Comparison of ENCODE assay signal across 10 cellular contexts in genomic region chr5:177428574-177429217, GRCh38. TPM values are rescaled to one million over a fixed set of nuclear protein-coding genes. Genes with fewer than 3 reads are reported as not detected.
DNase-seq lines count a peak whose midpoint lies in the region; ATAC-seq and TF ChIP-seq lines count a peak whose summit lies in the region.
"Had no signal": no experiment of that assay in that cellular context is flagged by ENCODE, and none has a peak within 500 bp of the region (broad histone marks: within the 10 kb centered on the region; RNA-seq: fewer than 3 reads in every experiment).

No MANE protein-coding gene starts in this region.

- H3K4me1 ChIP-seq in CD4-positive, CD25-positive, alpha-beta regulatory T cell (ENCODE audit: control insufficient read depth, insufficient read depth, low read length, poor library complexity, severe bottlenecking), result peaks cover 84% of the 10 kb centered on the region
- peaks cover 15 to 28% of the 10 kb centered on the region in 2 experiments for H3K4me1 ChIP-seq in HCT116 (ENCODE audit: control insufficient read depth in 1 of 2, insufficient read depth in 2 of 2, low read length in 2 of 2)

- peak overlapping the region; percentile 89 to 96 (median 94) for H3K27ac Mint-ChIP-seq in CD4-positive, CD25-positive, alpha-beta regulatory T cell
- peak overlapping the region; percentile 97 for H3K27ac Mint-ChIP-seq in activated naive CD8-positive, alpha-beta T cell treated with anti-CD3 and anti-CD28 coated beads for 36 hours
- H3K27ac Mint-ChIP-seq in naive thymus-derived CD8-positive, alpha-beta T cell, result peak overlapping the region; percentile 90 to 97 (median 94)

- peaks cover 7 to 85% (median 44%) of the 10 kb centered on the region in 4 donors for H3K4me1 Mint-ChIP-seq in CD4-positive, CD25-positive, alpha-beta regulatory T cell
- H3K4me1 Mint-ChIP-seq in activated naive CD8-positive, alpha-beta T cell treated with anti-CD3 and anti-CD28 coated beads for 36 hours, result peaks cover 54% of the 10 kb centered on the region
- H3K4me1 Mint-ChIP-seq in naive thymus-derived CD8-positive, alpha-beta T cell, result peaks cover 31 to 82% (median 69%) of the 10 kb centered on the region in 4 donors

- no peak for TF ChIP-seq POLR2A in HCT116 (IDR thresholded peaks at IDR 0.05; ENCODE audit: borderline replicate concordance, extremely low read depth, insufficient read depth, insufficient read length)

- H3K4me3 ChIP-seq in CD4-positive, CD25-positive, alpha-beta regulatory T cell (ENCODE audit: low read depth, low read length), result peak overlapping the region; percentile 81
- H3K4me3 ChIP-seq in HCT116 (replicated peaks in 1 of 2; ENCODE audit: low read depth in 1 of 2, low read length in 2 of 2), result no peak overlapping the region

- RAD21 ChIA-PET in HCT116 (lab: Charles Lee; ENCODE audit: low non-redundant PET in 1 of 2, low total read pairs in 2 of 2, uncharacterized antibody in 2 of 2, unreplicated experiment in 2 of 2), result interaction anchor here in 1 of 2 experiments (0.7 kb wide), 1 partner anchor 34 kb away, joined by 3 read pairs; no protein-coding TSS in a partner anchor

- peaks cover 39% of the 10 kb centered on the region for H3K79me2 ChIP-seq in HCT116 (ENCODE audit: insufficient read depth, low read length)

- DNase-seq in CD4-positive, CD25-positive, alpha-beta regulatory T cell, result no peak
- DNase-seq in HCT116 (ENCODE audit: low read depth, low spot score) (no peak), SKM-1 (lab: John Stamatoyannopoulos, UW; ENCODE audit: unreplicated experiment) (no peak), NCI-H1694 (lab: John Stamatoyannopoulos, UW) (no peak)
- no peak for DNase-seq in activated naive CD8-positive, alpha-beta T cell treated with anti-CD3 and anti-CD28 coated beads for 36 hours
- no peak for DNase-seq in naive thymus-derived CD8-positive, alpha-beta T cell
- no peak for DNase-seq in effector CD4-positive, alpha-beta T cell
- DNase-seq: NCI-H69 had no signal

- TF ChIP-seq RAD21 in HCT116 (IDR thresholded peaks at IDR 0.05; ENCODE audit: low read depth), result no peak

- H3K36me3 Mint-ChIP-seq in CD4-positive, CD25-positive, alpha-beta regulatory T cell, result peaks cover 7% of the 10 kb centered on the region
- peaks cover 43% of the 10 kb centered on the region for H3K36me3 Mint-ChIP-seq in activated naive CD8-positive, alpha-beta T cell treated with anti-CD3 and anti-CD28 coated beads for 36 hours
- H3K36me3 Mint-ChIP-seq in naive thymus-derived CD8-positive, alpha-beta T cell, result peaks cover 0 to 31% (median 7%) of the 10 kb centered on the region in 3 donors

- intact Hi-C loops in HCT116 (cut with micrococcal nuclease), result no loop called here

- peak overlapping the region; percentile 94 for H3K27ac ChIP-seq in CD4-positive, CD25-positive, alpha-beta regulatory T cell (ENCODE audit: insufficient read depth, low read length, poor library complexity, severe bottlenecking)
- H3K27ac ChIP-seq in HCT116 (ENCODE audit: low read depth, low read length), result peak overlapping the region; percentile 25; the same call in 1 of the 2 replicates

- ATAC-seq in CD4-positive, CD25-positive, alpha-beta regulatory T cell (ENCODE audit: low read depth in 2 of 2), result no peak
- ATAC-seq in HCT116 (no peak), HG02885 (IDR thresholded peaks at IDR 0.05; ENCODE audit: poor library complexity, unreplicated experiment) (no peak)
- ATAC-seq in naive thymus-derived CD8-positive, alpha-beta T cell, result no peak

- H2AFZ ChIP-seq in HCT116 (ENCODE audit: low read depth, low read length, poor library complexity, severe bottlenecking), result no peak overlapping the region

- H3K27me3 ChIP-seq in CD4-positive, CD25-positive, alpha-beta regulatory T cell (ENCODE audit: control insufficient read depth, insufficient read depth, low read length), result no peaks in the 10 kb centered on the region
- H3K27me3 ChIP-seq in HCT116 (ENCODE audit: insufficient read depth, low read length), result no peaks in the 10 kb centered on the region

- peaks cover 5% of the 10 kb centered on the region for H3K27me3 Mint-ChIP-seq in CD4-positive, CD25-positive, alpha-beta regulatory T cell
- H3K27me3 Mint-ChIP-seq in activated naive CD8-positive, alpha-beta T cell treated with anti-CD3 and anti-CD28 coated beads for 36 hours, result peaks cover 3% of the 10 kb centered on the region
- H3K27me3 Mint-ChIP-seq in naive thymus-derived CD8-positive, alpha-beta T cell, result no peaks in the 10 kb centered on the region

- peaks cover 24% of the 10 kb centered on the region for H3K36me3 ChIP-seq in CD4-positive, CD25-positive, alpha-beta regulatory T cell (ENCODE audit: control insufficient read depth, insufficient read depth, low read length)
- H3K36me3 ChIP-seq in HCT116 (ENCODE audit: control insufficient read depth in 1 of 2, insufficient read depth in 2 of 2, low read length in 2 of 2), result peaks cover 12 to 24% of the 10 kb centered on the region in 2 experiments; a peak in 3 of 4 replicates

- H3K9ac ChIP-seq in HCT116 (ENCODE audit: low read length), result no peak overlapping the region

- no peaks in the 10 kb centered on the region for H3K9me3 Mint-ChIP-seq in CD4-positive, CD25-positive, alpha-beta regulatory T cell
- peaks cover 2% of the 10 kb centered on the region for H3K9me3 Mint-ChIP-seq in activated naive CD8-positive, alpha-beta T cell treated with anti-CD3 and anti-CD28 coated beads for 36 hours
- H3K9me3 Mint-ChIP-seq in naive thymus-derived CD8-positive, alpha-beta T cell, result no peaks in the 10 kb centered on the region

- H3K4me3 Mint-ChIP-seq in CD4-positive, CD25-positive, alpha-beta regulatory T cell, result peak overlapping the region; percentile 91 to 97 (median 94)
- H3K4me3 Mint-ChIP-seq in activated naive CD8-positive, alpha-beta T cell treated with anti-CD3 and anti-CD28 coated beads for 36 hours, result peak overlapping the region; percentile 95
- H3K4me3 Mint-ChIP-seq in naive thymus-derived CD8-positive, alpha-beta T cell, result peak overlapping the region; percentile 82 to 97 (median 92)

- peak overlapping the region; percentile 100 for H3K4me2 ChIP-seq in HCT116 (ENCODE audit: low read length)

- no TSS peak for BruUV-seq in HCT116 (replicated peaks; lab: Mats Ljungman, UMichigan)

- TF ChIP-seq CTCF in HCT116 (IDR thresholded peaks at IDR 0.05 in 2 of 3, conservative IDR thresholded peaks at IDR 0.05 in 1 of 3; ENCODE audit: borderline replicate concordance in 1 of 3, insufficient read depth in 1 of 3, low read depth in 2 of 3, low read length in 2 of 3), result no peak

- no peaks in the 10 kb centered on the region for H3K9me3 ChIP-seq in CD4-positive, CD25-positive, alpha-beta regulatory T cell (ENCODE audit: control insufficient read depth in 2 of 2, low read length in 2 of 2)
- H3K9me3 ChIP-seq in HCT116 (ENCODE audit: control insufficient read depth in 1 of 2, insufficient read depth in 1 of 2, low read depth in 1 of 2, low read length in 2 of 2), result no peaks in the 10 kb centered on the region

- H3K9me2 ChIP-seq in HCT116 (ENCODE audit: insufficient read depth), result no peaks in the 10 kb centered on the region

- POLR2A ChIA-PET in HCT116 (lab: Charles Lee), result no interaction called here
- POLR2A ChIA-PET in naive thymus-derived CD8-positive, alpha-beta T cell (lab: Charles Lee), result interaction anchor here (0.9 to 34.6 kb wide), 10 partner anchors 13 to 296 kb away, joined by 3 to 1530 read pairs (median 6); partner anchors contain the start of genes F12, NSD1 and PRR7

- no peaks in the 10 kb centered on the region for H4K20me1 ChIP-seq in HCT116 (ENCODE audit: insufficient read depth)

- CTCF ChIA-PET in HCT116 (lab: Charles Lee), result no interaction called here

TF ChIP-seq in HCT116, 20 proteins besides CTCF, POLR2A, EP300 and RAD21 (continues in another document):
- TF ChIP-seq POLR2AphosphoS5 (IDR thresholded peaks at IDR 0.05; ENCODE audit: low read depth, low read length) (no peak), EZH2phosphoT487 (IDR thresholded peaks at IDR 0.05; ENCODE audit: borderline replicate concordance) (no peak)

RNA-seq across cellular contexts. Expression of gene GRK6, which starts 2.2 kb away (rescaled TPM):
- 228 TPM for total RNA-seq in CD4-positive, CD25-positive, alpha-beta regulatory T cell
- 100 to 1,000 TPM in 2 of 4 donors, 10 to 100 TPM in 2; 79.2 to 127 (median 96.0) TPM for polyA plus RNA-seq in CD4-positive, CD25-positive, alpha-beta regulatory T cell
- total RNA-seq in HCT116 (2021; ENCODE audit: unreplicated experiment), result 89.3 TPM
- polyA plus RNA-seq in HCT116 (2012), result 88.3 and 90.2 TPM in 2 replicates
- 100 to 1,000 TPM; 113 to 115 TPM for total RNA-seq in activated naive CD8-positive, alpha-beta T cell treated with anti-CD3 and anti-CD28 coated beads for 36 hours
- 100 to 1,000 TPM; 176 to 181 TPM for total RNA-seq in naive thymus-derived CD8-positive, alpha-beta T cell
- 100 to 1,000 TPM in 2 of 3 donors, 10 to 100 TPM in 1; 83.1 to 204 (median 104) TPM for polyA plus RNA-seq in naive thymus-derived CD8-positive, alpha-beta T cell

RNA-seq across cellular contexts. Expression of gene PRR7, which starts 17.9 kb away (rescaled TPM):
- total RNA-seq in CD4-positive, CD25-positive, alpha-beta regulatory T cell, result 21.8 TPM
- 10 to 100 TPM; 10.2 to 17.0 (median 11.7) TPM for polyA plus RNA-seq in CD4-positive, CD25-positive, alpha-beta regulatory T cell
- total RNA-seq in HCT116 (2021; ENCODE audit: unreplicated experiment), result 39.9 TPM
- polyA plus RNA-seq in HCT116 (2012), result 28.9 and 29.4 TPM in 2 replicates
- total RNA-seq in activated naive CD8-positive, alpha-beta T cell treated with anti-CD3 and anti-CD28 coated beads for 36 hours, result 10 to 100 TPM; 21.5 to 21.8 TPM
- 1 to 10 TPM; 7.6 to 7.7 TPM for total RNA-seq in naive thymus-derived CD8-positive, alpha-beta T cell
- 10 to 100 TPM; 14.6 to 21.6 (median 20.6) TPM for polyA plus RNA-seq in naive thymus-derived CD8-positive, alpha-beta T cell

RNA-seq across cellular contexts. Expression of gene F12, which starts 19.3 kb away (rescaled TPM):
- 0.35 TPM for total RNA-seq in CD4-positive, CD25-positive, alpha-beta regulatory T cell
- polyA plus RNA-seq in CD4-positive, CD25-positive, alpha-beta regulatory T cell, result under 1 TPM in 3 of 4 donors, not detected in 1; 0.16 to 0.94 (median 0.20) TPM
- 30.0 TPM for total RNA-seq in HCT116 (2021; ENCODE audit: unreplicated experiment)
- polyA plus RNA-seq in HCT116 (2012), result 46.8 and 58.1 TPM in 2 replicates
- 1 to 10 TPM; 5.6 TPM for total RNA-seq in activated naive CD8-positive, alpha-beta T cell treated with anti-CD3 and anti-CD28 coated beads for 36 hours
- total RNA-seq in naive thymus-derived CD8-positive, alpha-beta T cell, result not detected
- under 1 TPM; 0.21 to 0.26 (median 0.25) TPM for polyA plus RNA-seq in naive thymus-derived CD8-positive, alpha-beta T cell

RNA-seq across cellular contexts. Expression of gene PFN3, which starts 28.2 kb away (rescaled TPM):
- not detected for total RNA-seq in CD4-positive, CD25-positive, alpha-beta regulatory T cell
- not detected for polyA plus RNA-seq in CD4-positive, CD25-positive, alpha-beta regulatory T cell
- not detected for total RNA-seq in HCT116 (2021; ENCODE audit: unreplicated experiment)
- polyA plus RNA-seq in HCT116 (2012), result not detected in 2 replicates
- not detected for total RNA-seq in activated naive CD8-positive, alpha-beta T cell treated with anti-CD3 and anti-CD28 coated beads for 36 hours
- not detected for total RNA-seq in naive thymus-derived CD8-positive, alpha-beta T cell
- polyA plus RNA-seq in naive thymus-derived CD8-positive, alpha-beta T cell, result not detected
- total RNA-seq: cerebellum had no signal

RNA-seq across cellular contexts. Expression of gene SLC34A1, which starts 44.5 kb away (rescaled TPM):
- 0.20 TPM for total RNA-seq in CD4-positive, CD25-positive, alpha-beta regulatory T cell
- not detected for polyA plus RNA-seq in CD4-positive, CD25-positive, alpha-beta regulatory T cell
- not detected for total RNA-seq in HCT116 (2021; ENCODE audit: unreplicated experiment)
- polyA plus RNA-seq in HCT116 (2012), result 0.02 and 0.09 TPM in 2 replicates
- not detected for total RNA-seq in activated naive CD8-positive, alpha-beta T cell treated with anti-CD3 and anti-CD28 coated beads for 36 hours
- under 1 TPM; 0.16 to 0.25 TPM for total RNA-seq in naive thymus-derived CD8-positive, alpha-beta T cell
- not detected for polyA plus RNA-seq in naive thymus-derived CD8-positive, alpha-beta T cell
- total RNA-seq: cerebellum had no signal
